In the genomic region with DNA sequence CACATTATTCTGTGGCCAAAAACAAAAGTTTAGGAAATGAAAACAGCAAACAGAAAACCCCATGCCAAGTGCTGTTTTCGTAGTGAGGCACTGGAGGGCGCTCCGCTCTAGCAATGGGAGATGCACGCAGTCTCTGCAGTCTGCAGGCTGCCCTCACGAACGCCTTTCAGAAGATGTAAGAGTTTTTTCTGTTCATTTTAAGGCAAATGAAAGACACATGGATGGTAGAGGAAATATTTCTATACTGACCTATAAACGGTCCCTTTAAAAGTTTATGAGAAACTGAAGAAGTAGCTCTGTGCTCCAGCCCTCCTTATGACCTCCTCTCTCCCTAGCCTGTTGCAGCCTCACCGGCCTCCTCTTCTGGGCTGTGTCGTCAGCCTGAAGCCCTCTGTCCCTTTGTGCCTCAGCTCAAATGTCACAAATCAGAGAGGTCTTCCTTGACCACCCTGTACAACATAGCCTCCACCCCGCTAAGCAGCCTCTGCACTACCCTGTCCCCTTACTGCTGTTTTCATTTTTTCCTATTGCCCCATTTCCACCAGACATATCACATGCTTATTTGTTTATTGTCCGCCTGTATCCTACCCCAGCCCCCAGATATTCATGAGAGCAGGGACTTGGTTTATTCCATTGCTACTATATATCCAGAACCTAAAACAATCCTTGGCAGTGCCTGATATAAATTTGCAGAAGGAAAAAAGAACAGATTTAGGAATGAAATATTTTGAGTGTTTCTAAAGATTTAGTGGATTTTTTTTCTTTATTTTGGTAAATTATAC, we compare ENCODE assay signal across 8 cellular contexts. TPM values are rescaled to one million over a fixed set of nuclear protein-coding genes. Genes with fewer than 3 reads are reported as not detected.
DNase-seq lines count a peak whose midpoint lies in the region; ATAC-seq, FAIRE-seq and TF ChIP-seq lines count a peak whose summit lies in the region.

No MANE protein-coding gene starts in this region.

- peak; percentile 85 for TF ChIP-seq RAD21 in neural cell (conservative IDR thresholded peaks at IDR 0.05)

- no peaks in the 10 kb centered on the region for H3K9me2 ChIP-seq in PC-9 (ENCODE audit: insufficient read depth)
- no peaks in the 10 kb centered on the region for H3K9me2 ChIP-seq in neural cell (ENCODE audit: insufficient read depth, low read length)

- TF ChIP-seq EP300 in neural cell (conservative IDR thresholded peaks at IDR 0.05; ENCODE audit: poor library complexity, severe bottlenecking) (no peak), stomach (IDR thresholded peaks at IDR 0.05) (no peak)

- H3F3A ChIP-seq in PC-9 (ENCODE audit: insufficient read depth, low read depth) (no peaks in the 10 kb centered on the region), neural cell (ENCODE audit: insufficient read depth, low read length, poor library complexity, severe bottlenecking) (no peaks in the 10 kb centered on the region)

- H3K4me1 ChIP-seq in PC-9 (replicated peaks; ENCODE audit: insufficient read depth) (no peaks in the 10 kb centered on the region), endothelial cell of umbilical vein (ENCODE audit: control insufficient read depth, extremely low read depth, insufficient read depth, low read length) (no peaks in the 10 kb centered on the region), stomach (peaks cover 0 to 13% (median 6%) of the 10 kb centered on the region in 4 donors)

- no peak overlapping the region for H3K27ac ChIP-seq in PC-9
- H3K27ac ChIP-seq in endothelial cell of umbilical vein (ENCODE audit: insufficient read depth, low read depth, low read length): no peak overlapping the region
- no peak overlapping the region for H3K27ac ChIP-seq in neural cell (ENCODE audit: low read length)
- no peak overlapping the region for H3K27ac ChIP-seq in stomach

- H3K9me1 ChIP-seq in endothelial cell of umbilical vein (replicated peaks; ENCODE audit: control insufficient read depth, extremely low read depth, insufficient read depth, low read length): no peaks in the 10 kb centered on the region

- peak; percentile 66 for TF ChIP-seq CTCF in PC-9 (conservative IDR thresholded peaks at IDR 0.05)
- peak; percentile 57 to 67 for TF ChIP-seq CTCF in endothelial cell of umbilical vein (IDR thresholded peaks at IDR 0.05; ENCODE audit: extremely low read depth in 1 of 2, insufficient read depth in 1 of 2, low read depth in 1 of 2, low read length in 2 of 2)
- TF ChIP-seq CTCF in neural cell (IDR thresholded peaks at IDR 0.05; ENCODE audit: poor library complexity, severe bottlenecking): peak; percentile 79
- TF ChIP-seq CTCF in stomach (IDR thresholded peaks at IDR 0.05): peak in 1 of 7 experiments; percentile 17

- CTCF ChIA-PET in PC-9 (lab: Charles Lee) (no interaction called here), endothelial cell of umbilical vein (lab: Charles Lee) (interaction anchor here (0.9 to 1.0 kb wide), 2 partner anchors 11 to 39 kb away, joined by 3 read pairs; partner anchors contain the start of gene CLYBL)

- H3K9ac ChIP-seq in endothelial cell of umbilical vein (replicated peaks; ENCODE audit: extremely low read depth, insufficient read depth, low read length) (no peak overlapping the region), neural cell (ENCODE audit: low read length) (no peak overlapping the region)

- intact Hi-C loops in PC-9 (cut with micrococcal nuclease; ENCODE audit: unreplicated experiment) (no loop called here), endothelial cell of umbilical vein (cut with micrococcal nuclease) (no loop called here), stomach (cut with DNase I; ENCODE audit: low total_unique reads) (no loop called here)

- peak; percentile 67 for FAIRE-seq in endothelial cell of umbilical vein (lab: Jason Lieb, UNC)

- no peak for ATAC-seq in GM21390 (IDR thresholded peaks at IDR 0.05; ENCODE audit: unreplicated experiment)

- BruUV-seq in PC-9 (replicated peaks; lab: Mats Ljungman, UMichigan): no TSS peak
- no TSS peak for BruUV-seq in endothelial cell of umbilical vein (replicated peaks; lab: Mats Ljungman, UMichigan)

- H3K27me3 ChIP-seq in PC-9 (ENCODE audit: insufficient read depth, low read depth) (no peaks in the 10 kb centered on the region), endothelial cell of umbilical vein (ENCODE audit: control insufficient read depth in 2 of 2, insufficient read depth in 2 of 2, low read length in 2 of 2) (no peaks in the 10 kb centered on the region), neural cell (ENCODE audit: insufficient read depth, low read depth, low read length) (no peaks in the 10 kb centered on the region), stomach (no peaks in the 10 kb centered on the region)

- no peaks in the 10 kb centered on the region for H3K9me3 ChIP-seq in PC-9 (ENCODE audit: insufficient read depth, low read depth)
- H3K9me3 ChIP-seq in endothelial cell of umbilical vein (replicated peaks; ENCODE audit: control insufficient read depth, insufficient read depth, low read length): no peaks in the 10 kb centered on the region
- no peaks in the 10 kb centered on the region for H3K9me3 ChIP-seq in neural cell (ENCODE audit: low read length)
- no peaks in the 10 kb centered on the region for H3K9me3 ChIP-seq in stomach

- TF ChIP-seq POLR2A in endothelial cell of umbilical vein (IDR thresholded peaks at IDR 0.05; ENCODE audit: low read depth, low read length) (no peak), stomach (IDR thresholded peaks at IDR 0.05) (no peak)

- H3K79me2 ChIP-seq in PC-9 (ENCODE audit: low read depth) (no peaks in the 10 kb centered on the region), endothelial cell of umbilical vein (ENCODE audit: control insufficient read depth, insufficient read depth, low read length) (no peaks in the 10 kb centered on the region), neural cell (replicated peaks; ENCODE audit: insufficient read depth, low read length) (no peaks in the 10 kb centered on the region)

- no peak overlapping the region for H3K4me2 ChIP-seq in PC-9
- no peak overlapping the region for H3K4me2 ChIP-seq in endothelial cell of umbilical vein (ENCODE audit: insufficient read depth, low read length)
- H3K4me2 ChIP-seq in neural cell (ENCODE audit: low read length): no peak overlapping the region

- no peaks in the 10 kb centered on the region for H4K20me1 ChIP-seq in PC-9 (ENCODE audit: insufficient read depth)
- H4K20me1 ChIP-seq in endothelial cell of umbilical vein (replicated peaks; ENCODE audit: control insufficient read depth, extremely low read depth, insufficient read depth, low read length): peaks cover 2% of the 10 kb centered on the region
- no peaks in the 10 kb centered on the region for H4K20me1 ChIP-seq in neural cell (ENCODE audit: insufficient read depth)

- H2AFZ ChIP-seq in PC-9 (no peak overlapping the region), endothelial cell of umbilical vein (ENCODE audit: low read depth, low read length) (no peak overlapping the region), neural cell (ENCODE audit: low read depth, low read length) (no peak overlapping the region)

- H3K4me3 ChIP-seq in PC-9 (no peak overlapping the region), endothelial cell of umbilical vein (replicated peaks in 1 of 3; ENCODE audit: insufficient read depth in 1 of 3, low read depth in 1 of 3, low read length in 3 of 3) (no peak overlapping the region), neural cell (ENCODE audit: low read length) (no peak overlapping the region), stomach (no peak overlapping the region)

- no peaks in the 10 kb centered on the region for H3K36me3 ChIP-seq in PC-9 (ENCODE audit: low read depth)
- no peaks in the 10 kb centered on the region for H3K36me3 ChIP-seq in endothelial cell of umbilical vein (ENCODE audit: control insufficient read depth in 2 of 2, extremely low read depth in 1 of 2, insufficient read depth in 2 of 2, low read length in 2 of 2)
- no peaks in the 10 kb centered on the region for H3K36me3 ChIP-seq in neural cell (ENCODE audit: insufficient read depth, low read length)
- H3K36me3 ChIP-seq in stomach: no peaks in the 10 kb centered on the region

- dilution Hi-C loops in endothelial cell of umbilical vein (cut with MboI; ENCODE audit: extremely low pct_ligation_motif_present, low sequenced_read_pairs): no loop called here

- DNase-seq in Daoy (ENCODE audit: low read depth): peak; percentile 49
- peak; percentile 55 for DNase-seq in HCEC 1CT
- no peak for DNase-seq in PC-9
- peak; percentile 29 for DNase-seq in endothelial cell of umbilical vein (ENCODE audit: low read depth, low spot score)
- no peak for DNase-seq in NCI-H1930 (lab: John Stamatoyannopoulos, UW)
- no peak for DNase-seq in stomach

- WGBS in stomach, 5 donors: 47 to 60% (median 55%) methylated on average over 11 of the region's 11 CpGs

- POLR2A ChIA-PET in PC-9 (lab: Charles Lee; ENCODE audit: unreplicated experiment) (no interaction called here), endothelial cell of umbilical vein (lab: Charles Lee) (no interaction called here)

TF ChIP-seq in endothelial cell of umbilical vein, 7 proteins besides CTCF, POLR2A, EP300 and RAD21 (continues in another document):
- TF ChIP-seq GATA2 (IDR thresholded peaks at IDR 0.05; ENCODE audit: insufficient read depth, insufficient read length, low read depth, low read length) (no peak), JUN (IDR thresholded peaks at IDR 0.05; ENCODE audit: borderline replicate concordance, insufficient read depth, insufficient read length, low read depth) (no peak), POLR2AphosphoS5 (IDR thresholded peaks at IDR 0.05; ENCODE audit: insufficient read depth, low read depth, low read length) (no peak), MYC (IDR thresholded peaks at IDR 0.05; ENCODE audit: low read depth, low read length) (no peak)

TF ChIP-seq in neural cell, 6 proteins besides CTCF, POLR2A, EP300 and RAD21 (continues in another document):
- TF ChIP-seq SMC3 (conservative IDR thresholded peaks at IDR 0.05; ENCODE audit: poor library complexity): peak; percentile 79

RNA-seq across cellular contexts. Expression of gene CLYBL, which starts 11.2 kb away (rescaled TPM):
- 0.36 and 4.6 TPM in 2 replicates for total RNA-seq in Daoy (2014; rRNA removed; shearing (Covaris generic))
- total RNA-seq in PC-9 (2021) (5.9 and 9.4 TPM in 2 replicates), endothelial cell of umbilical vein (1.6 and 1.8 TPM in 2 replicates), stomach (1 to 10 TPM in 4 of 5 donors, not detected in 1; 2.3 to 5.8 (median 3.4) TPM)
- polyA plus RNA-seq in endothelial cell of umbilical vein (0.70 and 0.73 TPM in 2 replicates), neural cell (0.98 and 1.1 TPM in 2 replicates), stomach (1 to 10 TPM; 1.1 to 8.4 (median 6.7) TPM)
- polyA plus RNA-seq in endothelial cell of umbilical vein (2011; cell fraction: cytosol; rRNA removed): 0.65 and 0.89 TPM in 2 replicates
- polyA plus RNA-seq in endothelial cell of umbilical vein (2011; cell fraction: nucleus; rRNA removed): 1.1 and 1.2 TPM in 2 replicates
- 1.3 and 1.9 TPM in 2 replicates for polyA plus RNA-seq in endothelial cell of umbilical vein (2012)
- polyA minus RNA-seq in endothelial cell of umbilical vein (1.5 TPM in 1 of 2 replicates, not detected in the other), neural cell (0.35 and 2.2 TPM in 2 replicates)
- polyA minus RNA-seq in endothelial cell of umbilical vein (2011; cell fraction: cytosol; rRNA and poly(A)+ RNA removed): 0.82 TPM
- polyA minus RNA-seq in endothelial cell of umbilical vein (2011; cell fraction: nucleus; rRNA and poly(A)+ RNA removed): 0.10 and 0.38 TPM in 2 replicates

Comparison
In these comparisons a context has a peak if more than half of its experiments do, and no peak if none do; other contexts are left out.
1. DNase-seq: peak in Daoy (single experiment), HCEC 1CT (single experiment) and endothelial cell of umbilical vein (single experiment); none in PC-9 (0 of 2), NCI-H1930 (0 of 2) and stomach (single experiment).